In the genomic region with DNA sequence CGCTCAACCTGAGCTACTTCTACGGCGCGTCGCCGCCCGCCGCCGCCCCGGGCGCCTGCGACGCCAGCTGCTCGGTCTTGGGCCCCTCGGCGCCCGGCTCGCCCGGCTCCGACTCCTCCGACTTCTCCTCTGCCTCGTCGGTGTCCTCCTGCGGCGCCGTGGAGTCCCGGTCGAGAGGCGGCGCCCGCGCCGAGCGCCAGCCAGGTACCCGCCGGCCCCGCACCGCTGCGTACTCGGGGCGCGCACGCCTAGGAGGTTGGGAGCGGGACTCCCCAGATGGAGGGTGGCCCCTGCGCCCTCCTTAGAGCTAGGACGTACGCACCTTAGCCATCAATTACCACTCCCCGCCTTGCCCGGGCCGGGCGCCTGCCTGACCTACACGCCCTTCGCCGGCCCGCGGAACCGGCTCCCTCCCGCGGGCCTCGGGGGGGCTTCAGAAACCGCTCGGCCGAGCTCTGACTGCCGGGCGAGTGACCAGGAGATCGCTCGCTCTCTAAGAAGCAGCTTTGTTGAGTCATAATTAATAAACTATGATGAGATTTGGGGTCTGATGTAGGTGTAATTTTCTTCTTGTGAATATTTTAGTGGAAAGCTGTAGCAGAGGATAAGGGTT, we compare ENCODE assay signal across 8 cellular contexts. TPM values are rescaled to one million over a fixed set of nuclear protein-coding genes. Genes with fewer than 3 reads are reported as not detected.
DNase-seq lines count a peak whose midpoint lies in the region; ATAC-seq and TF ChIP-seq lines count a peak whose summit lies in the region.

No MANE protein-coding gene starts in this region.

- peaks cover 64% of the 10 kb centered on the region for H4K20me1 ChIP-seq in OCI-LY3 (ENCODE audit: insufficient read depth, low read length)

- H3K4me1 ChIP-seq in OCI-LY3 (ENCODE audit: low read length) (peaks cover 57% of the 10 kb centered on the region), aorta (ENCODE audit: control insufficient read depth in 1 of 2, insufficient read depth in 2 of 2, low read length in 2 of 2) (peaks cover 4 to 5% of the 10 kb centered on the region in 2 donors)

- intact Hi-C loops in posterior vena cava (cut with DNase I) = loop anchor here in 1 of 2 donors (10.0 kb wide), 1 partner anchor 235 kb away; no protein-coding TSS in a partner anchor
- intact Hi-C loops in aorta (cut with DNase I) = loop anchor here (1.0 to 5.0 kb wide), 3 partner anchors 21 to 38 kb away; no protein-coding TSS in a partner anchor

- H3K36me3 Mint-ChIP-seq in glutamatergic neuron (ENCODE audit: unreplicated experiment) = no peaks in the 10 kb centered on the region

- H2AFZ ChIP-seq in OCI-LY3 (ENCODE audit: low read depth, low read length) = no peak overlapping the region

- peaks cover 64% of the 10 kb centered on the region for H3K36me3 ChIP-seq in OCI-LY3 (replicated peaks; ENCODE audit: low read depth, low read length)
- peaks cover 6 to 7% of the 10 kb centered on the region in 2 donors for H3K36me3 ChIP-seq in aorta (ENCODE audit: control insufficient read depth in 1 of 2, insufficient read depth in 2 of 2, low read length in 1 of 2)

- H3K9me3 Mint-ChIP-seq in glutamatergic neuron (ENCODE audit: unreplicated experiment) = peaks cover 7% of the 10 kb centered on the region

- H3K27ac ChIP-seq in OCI-LY3 (ENCODE audit: low read length) (peak overlapping the region; percentile 88), aorta (ENCODE audit: low read depth in 1 of 2, low read length in 2 of 2) (peak overlapping the region; percentile 99 to 100)

- H3K4me1 Mint-ChIP-seq in glutamatergic neuron (ENCODE audit: low read depth, unreplicated experiment) = peaks cover 7% of the 10 kb centered on the region

- no peaks in the 10 kb centered on the region for H3K27me3 ChIP-seq in OCI-LY3 (ENCODE audit: low read depth, low read length)
- peaks cover 0 to 2% of the 10 kb centered on the region in 2 donors for H3K27me3 ChIP-seq in aorta (ENCODE audit: control insufficient read depth in 1 of 2, insufficient read depth in 2 of 2, low read length in 1 of 2)

- WGBS in aorta, 2 donors = 0% methylated on average over 45 to 67 of the region's 67 CpGs

- peaks cover 3% of the 10 kb centered on the region for H3K27me3 Mint-ChIP-seq in glutamatergic neuron (ENCODE audit: unreplicated experiment)

- peak overlapping the region; percentile 98 for H3K9ac ChIP-seq in OCI-LY3 (ENCODE audit: low read length)

- peak overlapping the region; percentile 94 for H3K4me3 Mint-ChIP-seq in glutamatergic neuron (ENCODE audit: unreplicated experiment)

- ATAC-seq in HG02852 (IDR thresholded peaks at IDR 0.05; ENCODE audit: unreplicated experiment) = peak; percentile 25
- ATAC-seq in aorta (ENCODE audit: low FRiP score) = peak; percentile 65

- H3K4me2 ChIP-seq in OCI-LY3 (ENCODE audit: low read length) = peak overlapping the region; percentile 79

- no peaks in the 10 kb centered on the region for H3K9me3 ChIP-seq in OCI-LY3 (ENCODE audit: insufficient read depth, low read length)
- H3K9me3 ChIP-seq in aorta (ENCODE audit: control insufficient read depth, low read length) = no peaks in the 10 kb centered on the region

- DNase-seq in NCI-H82 (lab: John Stamatoyannopoulos, UW) = peak; percentile 80
- DNase-seq in NCI-H82 treated with DMSO at 0.1 percent for 48 hours (lab: John Stamatoyannopoulos, UW; ENCODE audit: unreplicated experiment) = no peak
- DNase-seq in activated effector memory CD4-positive, alpha-beta T cell treated with Interleukin-2 at 50 U/mL for 16 hours = peak; percentile 53
- peak; percentile 65 for DNase-seq in glutamatergic neuron
- peak; percentile 89 for DNase-seq in posterior vena cava (ENCODE audit: low spot score)
- DNase-seq in aorta = peak; percentile 63 to 86

- H3K27ac Mint-ChIP-seq in glutamatergic neuron (ENCODE audit: unreplicated experiment) = peak overlapping the region; percentile 37

- H3K79me2 ChIP-seq in OCI-LY3 (ENCODE audit: low read length) = peaks cover 95% of the 10 kb centered on the region

- TF ChIP-seq CTCF in OCI-LY3 (IDR thresholded peaks at IDR 0.05; ENCODE audit: low read depth, low read length) = peak; percentile 33; the same call in 1 of the 2 replicates
- TF ChIP-seq CTCF in glutamatergic neuron (IDR thresholded peaks at IDR 0.05; ENCODE audit: partially characterized antibody, unreplicated experiment) = no peak

- H3K4me3 ChIP-seq in OCI-LY3 (ENCODE audit: low read length) (peak overlapping the region; percentile 95), aorta (ENCODE audit: low read length in 2 of 2) (peak overlapping the region; percentile 77 to 100)

RNA-seq across cellular contexts. Expression of a gene that starts 0.5 kb away (rescaled TPM):
- 8.9 TPM for total RNA-seq in glutamatergic neuron (ENCODE audit: unreplicated experiment)
- 100 to 1,000 TPM in 1 of 2 donors, 10 to 100 TPM in 1; 77.4 to 103 TPM for total RNA-seq in posterior vena cava
- total RNA-seq in aorta = 100 to 1,000 TPM; 109 to 198 TPM
- 10 to 100 TPM in 1 of 2 donors, 1 to 10 TPM in 1; 6.5 to 65.2 TPM for polyA plus RNA-seq in aorta
